ENCODE assay signal across 9 cellular contexts in genomic region chr20:21301940-21302644, GRCh38. TPM values are rescaled to one million over a fixed set of nuclear protein-coding genes. Genes with fewer than 3 reads are reported as not detected.
DNase-seq lines count a peak whose midpoint lies in the region; ATAC-seq and TF ChIP-seq lines count a peak whose summit lies in the region.
"Had no signal": no experiment of that assay in that cellular context is flagged by ENCODE, and none has a peak within 500 bp of the region (broad histone marks: within the 10 kb centered on the region; RNA-seq: fewer than 3 reads in every experiment).

No MANE protein-coding gene starts in this region.

- no peaks in the 10 kb centered on the region for H3K36me3 ChIP-seq in brain microvascular endothelial cell (replicated peaks)

- H3K27ac Mint-ChIP-seq in stimulated activated naive CD8-positive, alpha-beta T cell treated with anti-CD3 and anti-CD28 coated beads, Interleukin-15, Interleukin-2, amounts not matched to agents 100 ng/mL and 50 ng/mL, for 24 hours = peak overlapping the region; percentile 98
- peak overlapping the region; percentile 70 for H3K27ac Mint-ChIP-seq in mesothelial cell of epicardium

- in situ Hi-C loops in brain microvascular endothelial cell (cut with HindIII; ENCODE audit: low pct_ligation_motif_present, low sequenced_read_pairs) = no loop called here

- no peak for TF ChIP-seq CTCF in brain microvascular endothelial cell (IDR thresholded peaks at IDR 0.05; ENCODE audit: low read depth, low read length, missing control alignments)
- TF ChIP-seq CTCF in mesothelial cell of epicardium (IDR thresholded peaks at IDR 0.05; ENCODE audit: unreplicated experiment) = no peak

- no peak for ATAC-seq in stimulated activated naive CD8-positive, alpha-beta T cell treated with anti-CD3 and anti-CD28 coated beads, Interleukin-15, Interleukin-2, amounts not matched to agents 100 U/mL and 50 U/mL, for 24 hours
- ATAC-seq in GM21526 (IDR thresholded peaks at IDR 0.05; ENCODE audit: low FRiP score, unreplicated experiment) = no peak

- H3K4me3 ChIP-seq in brain microvascular endothelial cell (ENCODE audit: low read depth, low read length) = peak overlapping the region; percentile 84

- peaks cover 8% of the 10 kb centered on the region for H3K27me3 Mint-ChIP-seq in stimulated activated naive CD8-positive, alpha-beta T cell treated with anti-CD3 and anti-CD28 coated beads, Interleukin-15, Interleukin-2, amounts not matched to agents 100 ng/mL and 50 ng/mL, for 24 hours
- H3K27me3 Mint-ChIP-seq in mesothelial cell of epicardium (ENCODE audit: low read depth) = peaks cover 22% of the 10 kb centered on the region

- H3K36me3 Mint-ChIP-seq in stimulated activated naive CD8-positive, alpha-beta T cell treated with anti-CD3 and anti-CD28 coated beads, Interleukin-15, Interleukin-2, amounts not matched to agents 100 ng/mL and 50 ng/mL, for 24 hours (ENCODE audit: low read depth) = peaks cover 17% of the 10 kb centered on the region
- H3K36me3 Mint-ChIP-seq in mesothelial cell of epicardium = no peaks in the 10 kb centered on the region

- no peak for DNase-seq in stimulated activated naive CD8-positive, alpha-beta T cell treated with anti-CD3 and anti-CD28 coated beads, Interleukin-15, Interleukin-2, amounts not matched to agents 100 U/mL and 50 U/mL, for 24 hours
- DNase-seq in brain microvascular endothelial cell = no peak
- DNase-seq in mesothelial cell of epicardium (ENCODE audit: low spot score in 2 of 2, unreplicated experiment in 2 of 2) = no peak
- no peak for DNase-seq in central memory CD4-positive, alpha-beta T cell
- DNase-seq in NCI-H1694 (lab: John Stamatoyannopoulos, UW) = no peak
- no peak for DNase-seq in activated CD4-positive, alpha-beta T cell treated with anti-CD3 and anti-CD28 coated beads for 4 hours
- DNase-seq: NK-92 treated with Interleukin-12 subunit alpha and Interleukin-12 subunit beta, amount 100 ng/mL, for 24 hours had no signal

- H3K4me3 Mint-ChIP-seq in stimulated activated naive CD8-positive, alpha-beta T cell treated with anti-CD3 and anti-CD28 coated beads, Interleukin-15, Interleukin-2, amounts not matched to agents 100 ng/mL and 50 ng/mL, for 24 hours = peak overlapping the region; percentile 93
- peak overlapping the region; percentile 97 for H3K4me3 Mint-ChIP-seq in mesothelial cell of epicardium

- H3K9me3 Mint-ChIP-seq in stimulated activated naive CD8-positive, alpha-beta T cell treated with anti-CD3 and anti-CD28 coated beads, Interleukin-15, Interleukin-2, amounts not matched to agents 100 ng/mL and 50 ng/mL, for 24 hours = no peaks in the 10 kb centered on the region
- H3K9me3 Mint-ChIP-seq in mesothelial cell of epicardium = no peaks in the 10 kb centered on the region

- H3K4me1 Mint-ChIP-seq in stimulated activated naive CD8-positive, alpha-beta T cell treated with anti-CD3 and anti-CD28 coated beads, Interleukin-15, Interleukin-2, amounts not matched to agents 100 ng/mL and 50 ng/mL, for 24 hours (ENCODE audit: low read depth) = peaks cover 45% of the 10 kb centered on the region
- peaks cover 16% of the 10 kb centered on the region for H3K4me1 Mint-ChIP-seq in mesothelial cell of epicardium

- H3K27ac ChIP-seq in brain microvascular endothelial cell = no peak overlapping the region

- H3K27me3 ChIP-seq in brain microvascular endothelial cell (replicated peaks) = no peaks in the 10 kb centered on the region

RNA-seq across cellular contexts. Expression of gene XRN2, which starts 1.0 kb away (rescaled TPM):
- total RNA-seq in mesothelial cell of epicardium = 76.7 to 79.7 TPM (median 77.0 TPM) in 3 replicates
